In genomic region chr10:133489816-133490588, GRCh38 we compare ENCODE assay signal across 1 cellular context.
TF ChIP-seq lines count a peak whose summit lies in the region.

No MANE protein-coding gene starts in this region.

TF ChIP-seq in SK-N-SH, 30 proteins besides CTCF, POLR2A, EP300 and RAD21:
- TF ChIP-seq TAF1 (IDR thresholded peaks at IDR 0.05; ENCODE audit: borderline replicate concordance, low read depth, low read length) (no peak), JUND (IDR thresholded peaks at IDR 0.05) (no peak), MEF2A (IDR thresholded peaks at IDR 0.05; ENCODE audit: borderline replicate concordance, low read depth) (no peak), SMC3 (IDR thresholded peaks at IDR 0.05; ENCODE audit: low read depth, low read length) (no peak), YY1 (IDR thresholded peaks at IDR 0.05; ENCODE audit: low read depth) (no peak), ELF1 (IDR thresholded peaks at IDR 0.05) (no peak), IRF3 (IDR thresholded peaks at IDR 0.05; ENCODE audit: low read depth, low read length) (no peak), TEAD4 (IDR thresholded peaks at IDR 0.05; ENCODE audit: borderline replicate concordance, insufficient read depth) (no peak), CHD2 (IDR thresholded peaks at IDR 0.05; ENCODE audit: low read length, partially characterized antibody) (no peak), REST (IDR thresholded peaks at IDR 0.05; ENCODE audit: low read depth, low read length) (no peak)
